In the genomic region with DNA sequence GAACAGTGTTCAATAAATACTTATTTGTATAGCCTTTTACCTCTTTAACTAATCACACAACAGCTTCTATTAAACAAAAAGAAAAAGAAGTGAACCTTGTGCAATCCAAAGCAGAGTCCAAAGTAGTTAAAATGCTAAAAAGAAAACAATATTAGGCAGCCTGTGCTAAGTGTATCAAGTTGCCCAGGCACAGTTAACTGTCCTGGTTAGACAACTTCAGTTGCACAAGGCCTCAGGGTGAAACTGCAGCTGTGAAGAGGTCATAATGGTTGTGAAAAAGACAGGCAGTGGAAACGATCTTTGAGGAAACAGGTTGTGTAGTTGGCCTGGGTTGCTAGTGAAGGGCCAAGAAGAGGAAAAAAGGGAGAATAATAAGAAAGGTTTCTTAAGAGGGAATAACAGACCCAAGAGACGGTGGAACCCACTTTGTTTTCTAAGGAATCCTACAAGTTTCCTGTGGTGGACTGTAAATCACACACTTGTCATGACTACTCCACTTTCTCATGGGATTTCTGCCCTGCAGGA, we compare ENCODE assay signal across 24 cellular contexts. TPM values are rescaled to one million over a fixed set of nuclear protein-coding genes. Genes with fewer than 3 reads are reported as not detected.
DNase-seq lines count a peak whose midpoint lies in the region; ATAC-seq, FAIRE-seq and TF ChIP-seq lines count a peak whose summit lies in the region.
"Had no signal": no experiment of that assay in that cellular context is flagged by ENCODE, and none has a peak within 500 bp of the region (broad histone marks: within the 10 kb centered on the region; RNA-seq: fewer than 3 reads in every experiment).

No MANE protein-coding gene starts in this region.

- peaks cover 36% of the 10 kb centered on the region for H3K4me1 ChIP-seq in HepG2 (ENCODE audit: insufficient read depth, low read length)
- no peaks in the 10 kb centered on the region for H3K4me1 ChIP-seq in ovary (ENCODE audit: insufficient read depth)
- peaks cover 0 to 2% (median 0%) of the 10 kb centered on the region in 3 donors for H3K4me1 ChIP-seq in pancreas

- no peak overlapping the region for H2AFZ ChIP-seq in HepG2 (ENCODE audit: low read length)

- no peaks in the 10 kb centered on the region for H3K27me3 ChIP-seq in HepG2 (ENCODE audit: control insufficient read depth in 1 of 2, insufficient read depth in 2 of 2, low read length in 2 of 2)
- H3K27me3 ChIP-seq in ovary = no peaks in the 10 kb centered on the region
- no peaks in the 10 kb centered on the region for H3K27me3 ChIP-seq in pancreas
- H3K27me3 ChIP-seq: gastroesophageal sphincter, left lung, tibial artery had no signal

- H3K9me3 ChIP-seq in HepG2 (ENCODE audit: low read length) = no peaks in the 10 kb centered on the region
- no peaks in the 10 kb centered on the region for H3K9me3 ChIP-seq in ovary
- no peaks in the 10 kb centered on the region for H3K9me3 ChIP-seq in pancreas
- H3K9me3 ChIP-seq: gastroesophageal sphincter, left lung, tibial artery had no signal

- intact Hi-C loops in HepG2 (cut with micrococcal nuclease; ENCODE audit: unreplicated experiment) = no loop called here
- intact Hi-C loops in ovary (cut with DNase I) = no loop called here
- intact Hi-C loops in pancreas (cut with DNase I) = no loop called here

- in situ Hi-C loops in HepG2 (cut with HindIII; ENCODE audit: extremely low pct_ligation_motif_present, low pct_unique_long_range_greater_than_20kb) = no loop called here

- TF ChIP-seq POLR2A in HepG2 (IDR thresholded peaks at IDR 0.05; ENCODE audit: insufficient read depth in 1 of 2, low read depth in 2 of 2, low read length in 2 of 2) = no peak
- TF ChIP-seq POLR2A in ovary (IDR thresholded peaks at IDR 0.05) = no peak

- no peak overlapping the region for H3K4me3 ChIP-seq in AG09309 (ENCODE audit: control insufficient read depth, low read depth, low read length)
- H3K4me3 ChIP-seq in HepG2 (replicated peaks in 1 of 3; ENCODE audit: insufficient read depth in 1 of 3, low read depth in 2 of 3, low read length in 3 of 3) = no peak overlapping the region
- no peak overlapping the region for H3K4me3 ChIP-seq in ovary
- H3K4me3 ChIP-seq in pancreas = no peak overlapping the region
- H3K4me3 ChIP-seq: gastroesophageal sphincter, left lung, tibial artery had no signal

- H4K20me1 ChIP-seq in HepG2 (ENCODE audit: insufficient read depth, low read length) = no peaks in the 10 kb centered on the region

- H3K9ac ChIP-seq in HepG2 (ENCODE audit: insufficient read depth, low read depth, low read length) = peak overlapping the region; percentile 6; the same call in 1 of the 2 replicates

- TF ChIP-seq CTCF in AG09309 (IDR thresholded peaks at IDR 0.05; ENCODE audit: control insufficient read depth, insufficient read depth, low read depth, low read length, missing control alignments) (no peak), HepG2 (CRISPR knock-in tag; IDR thresholded peaks at IDR 0.05) (no peak), ovary (IDR thresholded peaks at IDR 0.05) (no peak), pancreas (IDR thresholded peaks at IDR 0.05) (no peak)

- peak overlapping the region; percentile 6; the same call in 1 of the 2 replicates for H3K4me2 ChIP-seq in HepG2 (ENCODE audit: low read depth, low read length)

- ATAC-seq in HepG2 (peak; percentile 99), pancreas (no peak)
- ATAC-seq: gastroesophageal sphincter, left lung, sciatic nerve had no signal

- peaks cover 0 to 6% of the 10 kb centered on the region in 2 experiments; a peak in 2 of 5 replicates for H3K36me3 ChIP-seq in HepG2 (replicated peaks in 1 of 2; ENCODE audit: control insufficient read depth in 1 of 2, insufficient read depth in 2 of 2, low read length in 2 of 2)
- H3K36me3 ChIP-seq in ovary = no peaks in the 10 kb centered on the region
- H3K36me3 ChIP-seq in pancreas = peaks cover 0 to 14% (median 0%) of the 10 kb centered on the region in 3 donors

- TF ChIP-seq EP300 in HepG2 (IDR thresholded peaks at IDR 0.05; ENCODE audit: low read depth in 2 of 2, low read length in 2 of 2) (no peak), HepG2 (CRISPR knock-in tag; IDR thresholded peaks at IDR 0.05; ENCODE audit: borderline replicate concordance) (no peak), ovary (IDR thresholded peaks at IDR 0.05) (no peak)

- FAIRE-seq in HepG2 (lab: Jason Lieb, UNC) = peak; percentile 57
- no peak for FAIRE-seq in urothelium cell line (lab: Jason Lieb, UNC)
- FAIRE-seq in pancreas (lab: Jason Lieb, UNC) = no peak
- FAIRE-seq: GM18507, H1 had no signal

- 45% methylated on average over 2 of the region's 2 CpGs for WGBS in HepG2 (ENCODE audit: low lambda C conversion rate)
- WGBS in ovary, 3 donors = 47 to 54% (median 49%) methylated on average over 2 of the region's 2 CpGs
- WGBS in pancreas, 2 donors = 54 to 63% methylated on average over 2 of the region's 2 CpGs

- peak; percentile 7 for DNase-seq in AG09309 (ENCODE audit: low read depth)
- DNase-seq in HuH-7.5 (ENCODE audit: low spot score) = peak; percentile 5
- DNase-seq in dermis blood vessel endothelial cell = peak; percentile 78
- no peak for DNase-seq in HepG2 (ENCODE audit: low spot score)
- DNase-seq in urothelium cell line (ENCODE audit: low spot score) = no peak
- DNase-seq in UCSD-AML1 (lab: John Stamatoyannopoulos, UW; ENCODE audit: unreplicated experiment) = no peak
- DNase-seq in ovary = no peak
- no peak for DNase-seq in pancreas
- DNase-seq: activated CD4-positive, alpha-beta T cell treated with anti-CD3 and anti-CD28 coated beads for 48 hours; activated gamma-delta T cell; amniotic stem cell; CD8-positive, alpha-beta memory T cell; cerebellar nuclear complex; DMS79 treated with DMSO at 0.1 percent for 48 hours; KG1; left lung; NCI-H2171 treated with DMSO at 0.1 percent for 48 hours; nucleus accumbens; stimulated activated naive CD4-positive, alpha-beta T cell; tibial artery had no signal

- BruUV-seq in HepG2 (replicated peaks; lab: Mats Ljungman, UMichigan) = no TSS peak

- POLR2A ChIA-PET in HepG2 (lab: Yijun Ruan, JAX) = no interaction called here

- no peak for TF ChIP-seq RAD21 in HepG2 (CRISPR knock-in tag; IDR thresholded peaks at IDR 0.05)

- H3K79me2 ChIP-seq in HepG2 (ENCODE audit: insufficient read depth, low read length) = peaks cover 6% of the 10 kb centered on the region

- CTCF ChIA-PET in HepG2 (lab: Yijun Ruan, JAX; ENCODE audit: low intra/inter-chr PET ratio, low total read pairs) = no interaction called here

- H3K27ac ChIP-seq in HepG2 (ENCODE audit: extremely low read length, insufficient read depth, low read length) (peak overlapping the region; percentile 65), ovary (no peak overlapping the region), pancreas (no peak overlapping the region)
- H3K27ac ChIP-seq: gastroesophageal sphincter, left lung, tibial artery had no signal

TF ChIP-seq in HepG2, 621 proteins besides CTCF, POLR2A, EP300 and RAD21 (continues in another document):
- TF ChIP-seq SOX6 (IDR thresholded peaks at IDR 0.05) = no peak
- TF ChIP-seq SOX6 (CRISPR knock-in tag; IDR thresholded peaks at IDR 0.05) = peak; percentile 38; the same call in 1 of the 2 replicates
- TF ChIP-seq, protein P1, sequence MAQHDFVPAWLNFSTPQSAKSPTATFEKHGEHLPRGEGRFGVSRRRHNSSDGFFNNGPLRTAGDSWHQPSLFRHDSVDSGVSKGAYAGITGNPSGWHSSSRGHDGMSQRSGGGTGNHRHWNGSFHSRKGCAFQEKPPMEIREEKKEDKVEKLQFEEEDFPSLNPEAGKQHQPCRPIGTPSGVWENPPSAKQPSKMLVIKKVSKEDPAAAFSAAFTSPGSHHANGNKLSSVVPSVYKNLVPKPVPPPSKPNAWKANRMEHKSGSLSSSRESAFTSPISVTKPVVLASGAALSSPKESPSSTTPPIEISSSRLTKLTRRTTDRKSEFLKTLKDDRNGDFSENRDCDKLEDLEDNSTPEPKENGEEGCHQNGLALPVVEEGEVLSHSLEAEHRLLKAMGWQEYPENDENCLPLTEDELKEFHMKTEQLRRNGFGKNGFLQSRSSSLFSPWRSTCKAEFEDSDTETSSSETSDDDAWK (CRISPR knock-in tag; IDR thresholded peaks at IDR 0.05) = no peak
- no peak for TF ChIP-seq ZNF234 (CRISPR knock-in tag; conservative IDR thresholded peaks at IDR 0.05)
- TF ChIP-seq ZNF205 (CRISPR knock-in tag; IDR thresholded peaks at IDR 0.05) = 0 out of 2 replicates have a peak, but pooled peaks have one; percentile 31
- no peak for TF ChIP-seq HDAC1 (CRISPR knock-in tag; IDR thresholded peaks at IDR 0.05)
- 0 out of 2 replicates have a peak, but pooled peaks have one; percentile 9 for TF ChIP-seq BCL6 (CRISPR knock-in tag; IDR thresholded peaks at IDR 0.05)
- TF ChIP-seq PPARG (CRISPR knock-in tag; conservative IDR thresholded peaks at IDR 0.05) = peak; percentile 90
- no peak for TF ChIP-seq MAFF (IDR thresholded peaks at IDR 0.05; ENCODE audit: low read depth, low read length)
- no peak for TF ChIP-seq FOXK2 (IDR thresholded peaks at IDR 0.05)

RNA-seq across cellular contexts. Expression of a gene that starts 6.0 kb away (rescaled TPM):
- total RNA-seq in dermis blood vessel endothelial cell (4.2 and 4.3 TPM in 2 replicates), HepG2 (2016; rRNA removed; fragmentation: Illumina TruSeq; extraction: Trizol) (11.9 and 13.7 TPM in 2 replicates), ovary (10 to 100 TPM; 11.8 to 20.3 (median 16.1) TPM), pancreas (1 to 10 TPM; 2.2 to 6.4 (median 4.8) TPM)
- total RNA-seq in HepG2 (2016; cell fraction: cytosol; rRNA removed; fragmentation: Illumina TruSeq; extraction: Trizol; ENCODE audit: low read depth) = 3.6 TPM in 2 replicates
- 13.1 and 15.2 TPM in 2 replicates for total RNA-seq in HepG2 (2016; cell fraction: insoluble cytoplasmic fraction; rRNA removed; fragmentation: Illumina TruSeq; extraction: Trizol)
- 3.4 and 3.9 TPM in 2 replicates for total RNA-seq in HepG2 (2016; cell fraction: membrane; rRNA removed; fragmentation: Illumina TruSeq; extraction: Trizol)
- 30.2 and 37.3 TPM in 2 replicates for total RNA-seq in HepG2 (2016; cell fraction: nucleus; rRNA removed; fragmentation: Illumina TruSeq; extraction: Trizol)
- polyA plus RNA-seq in HepG2 (2011; rRNA removed) (4.9 and 5.0 TPM in 2 replicates), ovary (10 to 100 TPM in 1 of 2 donors, 1 to 10 TPM in 1; 8.0 to 21.8 TPM), pancreas (1 to 10 TPM; 3.0 to 7.4 TPM)
- polyA plus RNA-seq in HepG2 (2011; cell fraction: cytosol; rRNA removed) = 1.3 and 2.5 TPM in 2 replicates
- polyA plus RNA-seq in HepG2 (2011; cell fraction: nucleus; rRNA removed) = 6.4 and 9.5 TPM in 2 replicates
- polyA plus RNA-seq in HepG2 (2012) = 8.0 and 8.7 TPM in 2 replicates
- 0.86 and 1.3 TPM in 2 replicates for polyA plus RNA-seq in HepG2 (2016; cell fraction: cytosol; fragmentation: Illumina TruSeq; extraction: Trizol; ENCODE audit: low read depth)
- 9.4 and 10.2 TPM in 2 replicates for polyA plus RNA-seq in HepG2 (2016; cell fraction: insoluble cytoplasmic fraction; fragmentation: Illumina TruSeq; extraction: Trizol; ENCODE audit: low read depth)
- polyA plus RNA-seq in HepG2 (2016; cell fraction: membrane; fragmentation: Illumina TruSeq; extraction: Trizol; ENCODE audit: low read depth) = 1.5 and 2.3 TPM in 2 replicates
- 37.0 and 41.3 TPM in 2 replicates for polyA plus RNA-seq in HepG2 (2016; cell fraction: nucleus; fragmentation: Illumina TruSeq; extraction: Trizol; ENCODE audit: insufficient read depth, low read depth)
- polyA minus RNA-seq in HepG2 (2011; rRNA and poly(A)+ RNA removed; ENCODE audit: low replicate concordance) = 0.89 and 2.0 TPM in 2 replicates
- 1.2 and 1.9 TPM in 2 replicates for polyA minus RNA-seq in HepG2 (2011; cell fraction: cytosol; rRNA and poly(A)+ RNA removed)
- polyA minus RNA-seq in HepG2 (2011; cell fraction: nucleus; rRNA and poly(A)+ RNA removed) = 43.9 and 44.2 TPM in 2 replicates

Comparison
In these comparisons a context has a peak if more than half of its experiments do, and no peak if none do; other contexts are left out.
1. DNase-seq: peak in AG09309 (single experiment), HuH-7.5 (single experiment) and dermis blood vessel endothelial cell (single experiment); none in HepG2 (single experiment), urothelium cell line (single experiment), UCSD-AML1 (single experiment), ovary (0 of 5) and pancreas (0 of 6).